8 cellular contexts compared by ENCODE assay signal in the genomic region with DNA sequence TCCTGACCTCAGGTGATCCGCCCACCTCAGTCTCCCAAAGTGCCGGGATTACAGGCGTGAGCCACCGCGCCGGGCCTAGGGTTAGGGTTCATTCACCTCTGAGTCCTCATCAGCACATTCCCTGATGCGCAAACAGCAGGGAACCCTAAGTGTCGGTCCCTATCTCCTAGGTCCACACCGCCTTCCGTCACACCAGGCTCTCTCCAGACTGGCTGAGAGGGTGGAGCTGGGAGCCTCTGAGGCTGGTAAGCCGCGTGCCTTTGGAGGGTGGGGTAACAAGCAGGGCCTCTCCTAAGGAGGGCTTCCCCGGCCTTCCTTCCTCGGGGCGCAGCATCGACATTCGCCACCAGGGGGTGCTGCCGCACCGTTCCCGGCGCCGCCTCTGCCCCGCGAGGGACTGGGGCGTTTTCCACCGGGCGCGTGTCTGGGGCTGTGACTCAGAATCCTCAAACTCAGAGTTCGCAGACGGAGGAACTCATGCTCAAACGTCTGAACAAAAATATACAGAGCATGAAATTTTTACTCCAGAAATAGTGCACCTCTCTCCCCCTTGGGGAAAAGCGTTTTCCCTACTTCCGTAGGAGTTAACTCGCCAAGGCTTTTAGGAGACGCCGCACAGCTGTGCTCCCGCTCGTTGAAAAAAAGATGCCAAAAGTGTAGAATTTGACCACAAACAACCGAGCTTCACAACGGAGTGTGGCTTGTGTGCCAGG.
A peak's percentile ranks its signal among the peaks of the same experiment; 100 is the strongest.
DNase-seq lines count a peak whose midpoint lies in the region; TF ChIP-seq lines count a peak whose summit lies in the region.

No MANE protein-coding gene starts in this region.

- peak overlapping the region; percentile 93 for H2AFZ ChIP-seq in neural progenitor cell (replicated peaks)

- TF ChIP-seq POLR2A in stomach (IDR thresholded peaks at IDR 0.05): no peak

- peak; percentile 97 for TF ChIP-seq CTCF in GM20000 (IDR thresholded peaks at IDR 0.05; ENCODE audit: extremely low read depth, missing control alignments)
- TF ChIP-seq CTCF in neural progenitor cell (IDR thresholded peaks at IDR 0.05): peak; percentile 99
- peak in 6 of 7 experiments; percentile 82 to 99 (median 98) for TF ChIP-seq CTCF in stomach (IDR thresholded peaks at IDR 0.05)

- H3K4me1 ChIP-seq in neural progenitor cell: peaks cover 11% of the 10 kb centered on the region
- peaks cover 10 to 56% (median 29%) of the 10 kb centered on the region in 4 donors for H3K4me1 ChIP-seq in stomach

- no peak for TF ChIP-seq EP300 in stomach (IDR thresholded peaks at IDR 0.05)

- DNase-seq in Caki2 (ENCODE audit: low read depth) (peak; percentile 95), GM20000 (ENCODE audit: low spot score) (peak; percentile 86), HuH-7 (ENCODE audit: low spot score) (peak; percentile 85), SHP77 (lab: John Stamatoyannopoulos, UW) (peak; percentile 45 to 68), activated gamma-delta T cell (lab: John Stamatoyannopoulos, UW) (peak; percentile 45), foreskin melanocyte (peak; percentile 84), neural progenitor cell (ENCODE audit: low spot score) (peak; percentile 87), stomach (peak; percentile 89)

- H4K20me1 ChIP-seq in neural progenitor cell (ENCODE audit: low read depth): no peaks in the 10 kb centered on the region

- intact Hi-C loops in stomach (cut with DNase I; ENCODE audit: low total_unique reads): loop anchor here (5.0 kb wide), 1 partner anchor 190 kb away; no protein-coding TSS in a partner anchor

- 5 to 10% (median 6%) methylated on average over 22 to 40 of the region's 40 CpGs for WGBS in stomach, 5 donors

- no peak overlapping the region for H3K27ac Mint-ChIP-seq in neural progenitor cell

- no peak overlapping the region for H3K27ac ChIP-seq in neural progenitor cell
- H3K27ac ChIP-seq in stomach: peak overlapping the region in 4 of 5 donors; percentile 52 to 73 (median 56)

- no peak overlapping the region for H3K9ac ChIP-seq in neural progenitor cell

- H3K9me3 ChIP-seq in neural progenitor cell (ENCODE audit: low read depth): no peaks in the 10 kb centered on the region
- H3K9me3 ChIP-seq in stomach: no peaks in the 10 kb centered on the region

- H3K4me2 ChIP-seq in neural progenitor cell: peak overlapping the region; percentile 75

- in situ Hi-C loops in Caki2 (cut with HindIII; ENCODE audit: low pct_unique_long_range_greater_than_20kb, low sequenced_read_pairs): no loop called here

- H3K27me3 ChIP-seq in neural progenitor cell (peaks cover 49% of the 10 kb centered on the region), stomach (no peaks in the 10 kb centered on the region)

- H3K79me2 ChIP-seq in neural progenitor cell (ENCODE audit: low read depth): no peaks in the 10 kb centered on the region

- H3F3A ChIP-seq in neural progenitor cell (ENCODE audit: low read depth): peaks cover 9% of the 10 kb centered on the region

- H3K36me3 ChIP-seq in neural progenitor cell: no peaks in the 10 kb centered on the region
- H3K36me3 ChIP-seq in stomach: no peaks in the 10 kb centered on the region

- H3K4me3 ChIP-seq in neural progenitor cell (peak overlapping the region; percentile 41), stomach (peak overlapping the region; percentile 8 to 32 (median 24))

- peak overlapping the region; percentile 30 for H3K4me3 Mint-ChIP-seq in neural progenitor cell

- no peaks in the 10 kb centered on the region for H3K36me3 Mint-ChIP-seq in neural progenitor cell

- no peaks in the 10 kb centered on the region for H3K9me3 Mint-ChIP-seq in neural progenitor cell

- H3K27me3 Mint-ChIP-seq in neural progenitor cell (ENCODE audit: insufficient read depth, low read depth): peaks cover 9% of the 10 kb centered on the region

- H3K4me1 Mint-ChIP-seq in neural progenitor cell: peaks cover 27% of the 10 kb centered on the region

Comparison
In these comparisons a context has a peak if more than half of its experiments do, and no peak if none do; other contexts are left out.
1. DNase-seq: peak in every context shown above with its lines; median percentile 95 in Caki2; 89 in stomach; 87 in neural progenitor cell; 86 in GM20000; 85 in HuH-7; 84 in foreskin melanocyte; 56 in SHP77; 45 in activated gamma-delta T cell.